2 cellular contexts compared by ENCODE assay signal in the genomic region with DNA sequence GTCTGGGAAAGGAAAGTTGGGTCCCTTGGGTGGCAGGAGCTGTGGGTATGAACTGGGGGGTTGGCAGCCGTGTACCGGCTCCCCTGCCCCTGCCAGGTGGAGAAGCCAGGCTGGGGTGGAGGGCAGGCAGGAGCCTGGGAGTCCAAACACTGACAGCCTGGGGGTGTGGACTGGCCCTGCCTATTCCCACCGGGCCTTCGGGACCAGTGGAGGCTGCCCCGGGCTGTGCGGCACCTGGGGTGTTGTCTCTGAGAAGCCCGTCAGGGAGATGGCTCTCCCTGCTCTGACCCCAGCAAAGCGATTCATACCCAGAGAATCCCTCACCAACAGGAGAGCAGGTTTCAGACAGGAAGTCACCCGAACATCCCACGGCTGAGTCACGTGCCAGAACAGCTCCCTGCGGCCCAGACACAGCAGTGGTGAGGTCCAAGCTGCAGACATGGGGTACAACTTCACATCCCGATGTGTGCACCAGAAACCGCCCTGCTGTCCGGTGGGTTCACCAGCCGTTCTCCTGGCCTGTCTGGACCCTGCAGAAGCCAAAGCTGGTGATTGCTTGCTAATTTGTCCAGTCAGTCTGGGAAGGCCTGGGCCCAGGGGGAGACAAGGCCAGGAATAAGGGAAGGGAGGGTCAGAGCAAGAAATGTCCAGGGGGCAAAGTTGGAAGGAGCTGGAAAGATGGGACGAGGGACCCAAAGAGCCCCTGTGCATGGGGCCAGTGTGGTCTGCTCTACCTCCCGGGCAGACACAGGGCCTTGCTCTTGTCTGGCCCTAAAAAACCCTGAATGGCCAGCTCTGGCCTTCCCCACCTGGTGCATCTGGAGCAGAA.
TF ChIP-seq lines count a peak whose summit lies in the region.

No MANE protein-coding gene starts in this region.

TF ChIP-seq in GM12891, 5 proteins besides CTCF, POLR2A, EP300 and RAD21:
- TF ChIP-seq TAF1 (IDR thresholded peaks at IDR 0.05; ENCODE audit: low read depth, low read length) (no peak), POLR2AphosphoS5 (IDR thresholded peaks at IDR 0.05; ENCODE audit: low read depth, low read length) (no peak), SPI1 (IDR thresholded peaks at IDR 0.05; ENCODE audit: low read depth, low read length) (peak; percentile 56), POU2F2 (IDR thresholded peaks at IDR 0.05; ENCODE audit: low read depth, low read length) (no peak), PAX5 (IDR thresholded peaks at IDR 0.05; ENCODE audit: insufficient read depth, low read length, severe bottlenecking) (no peak)

TF ChIP-seq in GM12878, 131 proteins besides CTCF, POLR2A, EP300 and RAD21 (continues in another document):
- TF ChIP-seq JUNB (IDR thresholded peaks at IDR 0.05): peak; percentile 16; the same call in 1 of the 2 replicates
- peak; percentile 38; the same call in 1 of the 2 replicates for TF ChIP-seq CREM (IDR thresholded peaks at IDR 0.05; ENCODE audit: low read depth)
- TF ChIP-seq CBFB (IDR thresholded peaks at IDR 0.05; ENCODE audit: low read depth): 0 out of 2 replicates have a peak, but pooled peaks have one; percentile 37
- 0 out of 2 replicates have a peak, but pooled peaks have one; percentile 8 for TF ChIP-seq TCF3 (IDR thresholded peaks at IDR 0.05; ENCODE audit: borderline replicate concordance, insufficient read depth, low read depth, low read length)
- TF ChIP-seq, protein P1, sequence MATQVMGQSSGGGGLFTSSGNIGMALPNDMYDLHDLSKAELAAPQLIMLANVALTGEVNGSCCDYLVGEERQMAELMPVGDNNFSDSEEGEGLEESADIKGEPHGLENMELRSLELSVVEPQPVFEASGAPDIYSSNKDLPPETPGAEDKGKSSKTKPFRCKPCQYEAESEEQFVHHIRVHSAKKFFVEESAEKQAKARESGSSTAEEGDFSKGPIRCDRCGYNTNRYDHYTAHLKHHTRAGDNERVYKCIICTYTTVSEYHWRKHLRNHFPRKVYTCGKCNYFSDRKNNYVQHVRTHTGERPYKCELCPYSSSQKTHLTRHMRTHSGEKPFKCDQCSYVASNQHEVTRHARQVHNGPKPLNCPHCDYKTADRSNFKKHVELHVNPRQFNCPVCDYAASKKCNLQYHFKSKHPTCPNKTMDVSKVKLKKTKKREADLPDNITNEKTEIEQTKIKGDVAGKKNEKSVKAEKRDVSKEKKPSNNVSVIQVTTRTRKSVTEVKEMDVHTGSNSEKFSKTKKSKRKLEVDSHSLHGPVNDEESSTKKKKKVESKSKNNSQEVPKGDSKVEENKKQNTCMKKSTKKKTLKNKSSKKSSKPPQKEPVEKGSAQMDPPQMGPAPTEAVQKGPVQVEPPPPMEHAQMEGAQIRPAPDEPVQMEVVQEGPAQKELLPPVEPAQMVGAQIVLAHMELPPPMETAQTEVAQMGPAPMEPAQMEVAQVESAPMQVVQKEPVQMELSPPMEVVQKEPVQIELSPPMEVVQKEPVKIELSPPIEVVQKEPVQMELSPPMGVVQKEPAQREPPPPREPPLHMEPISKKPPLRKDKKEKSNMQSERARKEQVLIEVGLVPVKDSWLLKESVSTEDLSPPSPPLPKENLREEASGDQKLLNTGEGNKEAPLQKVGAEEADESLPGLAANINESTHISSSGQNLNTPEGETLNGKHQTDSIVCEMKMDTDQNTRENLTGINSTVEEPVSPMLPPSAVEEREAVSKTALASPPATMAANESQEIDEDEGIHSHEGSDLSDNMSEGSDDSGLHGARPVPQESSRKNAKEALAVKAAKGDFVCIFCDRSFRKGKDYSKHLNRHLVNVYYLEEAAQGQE (IDR thresholded peaks at IDR 0.05; ENCODE audit: low read depth, low read length): no peak
- TF ChIP-seq, protein P2, sequence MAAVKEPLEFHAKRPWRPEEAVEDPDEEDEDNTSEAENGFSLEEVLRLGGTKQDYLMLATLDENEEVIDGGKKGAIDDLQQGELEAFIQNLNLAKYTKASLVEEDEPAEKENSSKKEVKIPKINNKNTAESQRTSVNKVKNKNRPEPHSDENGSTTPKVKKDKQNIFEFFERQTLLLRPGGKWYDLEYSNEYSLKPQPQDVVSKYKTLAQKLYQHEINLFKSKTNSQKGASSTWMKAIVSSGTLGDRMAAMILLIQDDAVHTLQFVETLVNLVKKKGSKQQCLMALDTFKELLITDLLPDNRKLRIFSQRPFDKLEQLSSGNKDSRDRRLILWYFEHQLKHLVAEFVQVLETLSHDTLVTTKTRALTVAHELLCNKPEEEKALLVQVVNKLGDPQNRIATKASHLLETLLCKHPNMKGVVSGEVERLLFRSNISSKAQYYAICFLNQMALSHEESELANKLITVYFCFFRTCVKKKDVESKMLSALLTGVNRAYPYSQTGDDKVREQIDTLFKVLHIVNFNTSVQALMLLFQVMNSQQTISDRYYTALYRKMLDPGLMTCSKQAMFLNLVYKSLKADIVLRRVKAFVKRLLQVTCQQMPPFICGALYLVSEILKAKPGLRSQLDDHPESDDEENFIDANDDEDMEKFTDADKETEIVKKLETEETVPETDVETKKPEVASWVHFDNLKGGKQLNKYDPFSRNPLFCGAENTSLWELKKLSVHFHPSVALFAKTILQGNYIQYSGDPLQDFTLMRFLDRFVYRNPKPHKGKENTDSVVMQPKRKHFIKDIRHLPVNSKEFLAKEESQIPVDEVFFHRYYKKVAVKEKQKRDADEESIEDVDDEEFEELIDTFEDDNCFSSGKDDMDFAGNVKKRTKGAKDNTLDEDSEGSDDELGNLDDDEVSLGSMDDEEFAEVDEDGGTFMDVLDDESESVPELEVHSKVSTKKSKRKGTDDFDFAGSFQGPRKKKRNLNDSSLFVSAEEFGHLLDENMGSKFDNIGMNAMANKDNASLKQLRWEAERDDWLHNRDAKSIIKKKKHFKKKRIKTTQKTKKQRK (IDR thresholded peaks at IDR 0.05; ENCODE audit: low read depth, low read length): no peak
- TF ChIP-seq EED (IDR thresholded peaks at IDR 0.05; ENCODE audit: low read depth): peak; percentile 95
- no peak for TF ChIP-seq CHD1 (IDR thresholded peaks at IDR 0.05; ENCODE audit: low read depth, low read length)
- TF ChIP-seq RUNX3 (IDR thresholded peaks at IDR 0.05; ENCODE audit: low read length): no peak
- TF ChIP-seq SPI1 (IDR thresholded peaks at IDR 0.05; ENCODE audit: borderline replicate concordance, insufficient read depth, low read depth, low read length): peak; percentile 48; the same call in 1 of the 2 replicates
- peak; percentile 68; the same call in 1 of the 2 replicates for TF ChIP-seq POLR2AphosphoS5 (IDR thresholded peaks at IDR 0.05; ENCODE audit: low read length)
- peak; percentile 28; the same call in 1 of the 3 replicates for TF ChIP-seq POU2F2 (IDR thresholded peaks at IDR 0.05; ENCODE audit: borderline replicate concordance, low read depth, low read length)
- TF ChIP-seq TAF1 (IDR thresholded peaks at IDR 0.05; ENCODE audit: borderline replicate concordance, low read depth, low read length): 0 out of 2 replicates have a peak, but pooled peaks have one; percentile 15
- peak; percentile 88 for TF ChIP-seq USF1 (IDR thresholded peaks at IDR 0.05; ENCODE audit: borderline replicate concordance, extremely low read length, insufficient read depth, low read depth, low read length)
- peak; percentile 84 for TF ChIP-seq RAD51 (IDR thresholded peaks at IDR 0.05)
- TF ChIP-seq RELA (IDR thresholded peaks at IDR 0.05; ENCODE audit: borderline replicate concordance, partially characterized antibody): peak; percentile 17
- no peak for TF ChIP-seq ZZZ3 (IDR thresholded peaks at IDR 0.05; ENCODE audit: control insufficient read depth, insufficient read length, low read depth)
- peak; percentile 76 for TF ChIP-seq IRF4 (IDR thresholded peaks at IDR 0.05; ENCODE audit: low read depth, low read length)
- 0 out of 2 replicates have a peak, but pooled peaks have one; percentile 26 for TF ChIP-seq BCL11A (IDR thresholded peaks at IDR 0.05; ENCODE audit: low read depth, low read length)
- TF ChIP-seq SMARCA5 (IDR thresholded peaks at IDR 0.05): no peak
- no peak for TF ChIP-seq IRF3 (IDR thresholded peaks at IDR 0.05)
- 0 out of 2 replicates have a peak, but pooled peaks have one; percentile 4 for TF ChIP-seq PKNOX1 (IDR thresholded peaks at IDR 0.05)
- TF ChIP-seq IKZF1 (conservative IDR thresholded peaks at IDR 0.05): peak; percentile 82
- peak; percentile 87 for TF ChIP-seq ZNF687 (IDR thresholded peaks at IDR 0.05)
- no peak for TF ChIP-seq RFX5 (IDR thresholded peaks at IDR 0.05; ENCODE audit: low read depth, low read length)
- TF ChIP-seq, protein P3, sequence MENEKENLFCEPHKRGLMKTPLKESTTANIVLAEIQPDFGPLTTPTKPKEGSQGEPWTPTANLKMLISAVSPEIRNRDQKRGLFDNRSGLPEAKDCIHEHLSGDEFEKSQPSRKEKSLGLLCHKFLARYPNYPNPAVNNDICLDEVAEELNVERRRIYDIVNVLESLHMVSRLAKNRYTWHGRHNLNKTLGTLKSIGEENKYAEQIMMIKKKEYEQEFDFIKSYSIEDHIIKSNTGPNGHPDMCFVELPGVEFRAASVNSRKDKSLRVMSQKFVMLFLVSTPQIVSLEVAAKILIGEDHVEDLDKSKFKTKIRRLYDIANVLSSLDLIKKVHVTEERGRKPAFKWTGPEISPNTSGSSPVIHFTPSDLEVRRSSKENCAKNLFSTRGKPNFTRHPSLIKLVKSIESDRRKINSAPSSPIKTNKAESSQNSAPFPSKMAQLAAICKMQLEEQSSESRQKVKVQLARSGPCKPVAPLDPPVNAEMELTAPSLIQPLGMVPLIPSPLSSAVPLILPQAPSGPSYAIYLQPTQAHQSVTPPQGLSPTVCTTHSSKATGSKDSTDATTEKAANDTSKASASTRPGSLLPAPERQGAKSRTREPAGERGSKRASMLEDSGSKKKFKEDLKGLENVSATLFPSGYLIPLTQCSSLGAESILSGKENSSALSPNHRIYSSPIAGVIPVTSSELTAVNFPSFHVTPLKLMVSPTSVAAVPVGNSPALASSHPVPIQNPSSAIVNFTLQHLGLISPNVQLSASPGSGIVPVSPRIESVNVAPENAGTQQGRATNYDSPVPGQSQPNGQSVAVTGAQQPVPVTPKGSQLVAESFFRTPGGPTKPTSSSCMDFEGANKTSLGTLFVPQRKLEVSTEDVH (IDR thresholded peaks at IDR 0.05; ENCODE audit: low read depth, partially characterized antibody): no peak
- no peak for TF ChIP-seq SUZ12 (IDR thresholded peaks at IDR 0.05; ENCODE audit: unreplicated experiment)
- TF ChIP-seq BHLHE40 (IDR thresholded peaks at IDR 0.05; ENCODE audit: borderline replicate concordance in 1 of 2, low read depth in 2 of 2, low read length in 1 of 2): peak; percentile 95 to 98
- TF ChIP-seq IKZF2 (IDR thresholded peaks at IDR 0.05): peak; percentile 73 to 78
- no peak for TF ChIP-seq SRF (IDR thresholded peaks at IDR 0.05; ENCODE audit: low read depth in 2 of 2, low read length in 2 of 2)
- peak; percentile 39; the same call in 1 of the 2 replicates for TF ChIP-seq USF2 (IDR thresholded peaks at IDR 0.05; ENCODE audit: borderline replicate concordance, low read depth, low read length)
- TF ChIP-seq TBL1XR1 (IDR thresholded peaks at IDR 0.05; ENCODE audit: low read depth, low read length): no peak
